ENCODE assay signal across 27 cellular contexts in the genomic region with DNA sequence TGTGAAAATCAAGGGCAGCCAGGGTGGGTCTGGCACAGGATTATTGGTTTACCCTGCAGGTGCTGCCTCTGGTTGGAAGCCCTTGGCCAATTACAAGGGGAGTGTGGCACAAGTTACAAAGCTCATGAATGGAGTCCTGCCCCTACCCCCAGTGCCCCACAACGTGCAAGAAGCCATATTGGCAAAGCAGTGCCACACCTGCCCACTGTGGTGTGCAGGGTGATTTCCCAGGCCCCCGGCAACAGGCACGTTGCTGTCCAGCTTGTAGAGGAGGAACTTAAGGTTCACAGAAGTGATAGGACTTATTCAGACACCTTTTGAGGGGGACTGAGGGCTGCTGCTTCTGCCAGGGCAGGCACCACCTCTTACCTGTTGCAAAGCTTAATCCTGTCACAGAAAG. TPM values are rescaled to one million over a fixed set of nuclear protein-coding genes. Genes with fewer than 3 reads are reported as not detected.
A peak's percentile ranks its signal among the peaks of the same experiment; 100 is the strongest.
DNase-seq lines count a peak whose midpoint lies in the region; ATAC-seq, FAIRE-seq and TF ChIP-seq lines count a peak whose summit lies in the region.
"Had no signal": no experiment of that assay in that cellular context is flagged by ENCODE, and none has a peak within 500 bp of the region (broad histone marks: within the 10 kb centered on the region; RNA-seq: fewer than 3 reads in every experiment).

No MANE protein-coding gene starts in this region.

- no peak overlapping the region for H3K4me2 ChIP-seq in GM12878 (ENCODE audit: control insufficient read depth, insufficient read depth)
- H3K4me2 ChIP-seq: BLaER1 had no signal

- H3K36me3 ChIP-seq in GM12878 (ENCODE audit: control insufficient read depth in 2 of 2, insufficient read depth in 2 of 2, low read length in 1 of 2) = no peaks in the 10 kb centered on the region
- H3K36me3 ChIP-seq in CD4-positive, alpha-beta memory T cell (ENCODE audit: insufficient read depth, low read length) = no peaks in the 10 kb centered on the region
- H3K36me3 ChIP-seq: BLaER1, MG63, SJSA1 had no signal

- H3K36me3 Mint-ChIP-seq in naive B cell = peaks cover 0 to 5% of the 10 kb centered on the region in 2 donors
- H3K36me3 Mint-ChIP-seq in CD4-positive, alpha-beta memory T cell = peaks cover 0 to 4% of the 10 kb centered on the region in 2 donors

- no peak overlapping the region for H3K27ac ChIP-seq in GM12878 (ENCODE audit: control insufficient read depth, insufficient read depth)
- H3K27ac ChIP-seq in CD4-positive, alpha-beta memory T cell (ENCODE audit: low read depth, low read length) = no peak overlapping the region
- H3K27ac ChIP-seq: BLaER1, SJSA1 had no signal

- POLR2A ChIA-PET in GM12878 (lab: Charles Lee) = interaction anchor here (1.1 kb wide), 1 partner anchor 11 kb away, joined by 3 read pairs; the partner anchor contains the start of gene LHPP
- POLR2A ChIA-PET in CD4-positive, alpha-beta memory T cell (lab: Charles Lee; ENCODE audit: partially characterized antibody) = interaction anchor here (0.6 to 0.9 kb wide), 3 partner anchors 11 to 335 kb away, joined by 3 to 4 read pairs (median 3); partner anchors contain the start of gene LHPP

- 2% methylated on average over 3 of the region's 3 CpGs for WGBS in GM12878 (ENCODE audit: insufficient coverage, insufficient replicate concordance, low lambda C conversion rate, missing lambda C conversion rate)

- BruUV-seq in GM12878 (replicated peaks; lab: Mats Ljungman, UMichigan) = no TSS peak

- FAIRE-seq in GM12878 (lab: Jason Lieb, UNC) = no peak
- FAIRE-seq: G401.6, GM18507, K562, RCC 7860 had no signal

- H3K27me3 Mint-ChIP-seq in stimulated activated naive CD8-positive, alpha-beta T cell treated with anti-CD3 and anti-CD28 coated beads, Interleukin-15, amount 100 ng/mL, for 72 hours = no peaks in the 10 kb centered on the region
- H3K27me3 Mint-ChIP-seq in naive B cell = no peaks in the 10 kb centered on the region
- H3K27me3 Mint-ChIP-seq in CD4-positive, alpha-beta memory T cell = no peaks in the 10 kb centered on the region

- peaks cover 21% of the 10 kb centered on the region for H3K4me1 Mint-ChIP-seq in stimulated activated naive CD8-positive, alpha-beta T cell treated with anti-CD3 and anti-CD28 coated beads, Interleukin-15, amount 100 ng/mL, for 72 hours
- peaks cover 4 to 7% (median 5%) of the 10 kb centered on the region in 3 donors for H3K4me1 Mint-ChIP-seq in naive B cell
- H3K4me1 Mint-ChIP-seq in CD4-positive, alpha-beta memory T cell = peaks cover 0 to 7% (median 2%) of the 10 kb centered on the region in 4 donors

- TF ChIP-seq CTCF in GM12878 (IDR thresholded peaks at IDR 0.05 in 2 of 3, conservative IDR thresholded peaks at IDR 0.05 in 1 of 3; ENCODE audit: control insufficient read depth in 2 of 3, extremely low read depth in 1 of 3, insufficient read depth in 1 of 3, low read depth in 3 of 3, low read length in 3 of 3) = no peak

- no peaks in the 10 kb centered on the region for H3K4me1 ChIP-seq in GM12878 (ENCODE audit: control insufficient read depth, insufficient read depth, low read length)
- no peaks in the 10 kb centered on the region for H3K4me1 ChIP-seq in CD4-positive, alpha-beta memory T cell (ENCODE audit: insufficient read depth, low read length)
- H3K4me1 ChIP-seq: SJSA1 had no signal

- SMC1A ChIA-PET in GM12878 (lab: Charles Lee; ENCODE audit: uncharacterized antibody, unreplicated experiment) = no interaction called here

- intact Hi-C loops in GM12878 (cut with micrococcal nuclease; ENCODE audit: unreplicated experiment) = no loop called here
- intact Hi-C loops in CD4-positive, alpha-beta memory T cell (cut with micrococcal nuclease) = no loop called here
- intact Hi-C loops in left cardiac atrium (cut with DNase I) = no loop called here

- H4K20me1 ChIP-seq in GM12878 (ENCODE audit: control insufficient read depth, insufficient read depth) = no peaks in the 10 kb centered on the region
- H4K20me1 ChIP-seq: BLaER1 had no signal

- no peaks in the 10 kb centered on the region for H3K79me2 ChIP-seq in GM12878 (ENCODE audit: control insufficient read depth, insufficient read depth, low read length)

- H2AFZ ChIP-seq in GM12878 (ENCODE audit: control insufficient read depth, low read depth, low read length) = no peak overlapping the region

- TF ChIP-seq RAD21 in GM12878 (IDR thresholded peaks at IDR 0.05; ENCODE audit: insufficient read depth, low read depth, low read length) = no peak

- RAD21 ChIA-PET in GM12878 (lab: Charles Lee; ENCODE audit: unreplicated experiment) = interaction anchor here (0.6 kb wide), 1 partner anchor 268 kb away, joined by 3 read pairs; no protein-coding TSS in a partner anchor

- ATAC-seq in stimulated activated naive CD8-positive, alpha-beta T cell treated with anti-CD3 and anti-CD28 coated beads, Interleukin-15, amount 100 ng/mL, for 72 hours = peak; percentile 34
- no peak for ATAC-seq in stimulated activated naive CD8-positive, alpha-beta T cell treated with anti-CD3 and anti-CD28 coated beads, Interleukin-15, Interleukin-2, amounts not matched to agents 100 U/mL and 50 U/mL, for 24 hours
- peak; percentile 41; the same call in 2 of the 3 replicates for ATAC-seq in GM12878
- ATAC-seq in naive B cell (ENCODE audit: low read depth in 2 of 2) = peak; percentile 56 to 63
- ATAC-seq in left cardiac atrium = no peak
- ATAC-seq: Right ventricle myocardium inferior had no signal

- H3K27ac Mint-ChIP-seq in stimulated activated naive CD8-positive, alpha-beta T cell treated with anti-CD3 and anti-CD28 coated beads, Interleukin-15, amount 100 ng/mL, for 72 hours = no peak overlapping the region
- H3K27ac Mint-ChIP-seq in naive B cell = peak overlapping the region in 1 of 6 donors; percentile 39
- peak overlapping the region in 1 of 7 donors; percentile 0 for H3K27ac Mint-ChIP-seq in CD4-positive, alpha-beta memory T cell
- H3K27ac Mint-ChIP-seq: CD8-positive, alpha-beta T cell had no signal

- H3K9me3 ChIP-seq in GM12878 (replicated peaks; ENCODE audit: control insufficient read depth, insufficient read depth, low read length) = no peaks in the 10 kb centered on the region
- no peaks in the 10 kb centered on the region for H3K9me3 ChIP-seq in CD4-positive, alpha-beta memory T cell (ENCODE audit: control insufficient read depth in 1 of 2, low read length in 2 of 2)
- H3K9me3 ChIP-seq: BLaER1, MG63, SJSA1 had no signal

- DNase-seq in stimulated activated naive CD8-positive, alpha-beta T cell treated with anti-CD3 and anti-CD28 coated beads, Interleukin-15, amount 100 ng/mL, for 72 hours = no peak
- no peak for DNase-seq in stimulated activated naive CD8-positive, alpha-beta T cell treated with anti-CD3 and anti-CD28 coated beads, Interleukin-15, Interleukin-2, amounts not matched to agents 100 U/mL and 50 U/mL, for 24 hours
- DNase-seq in GM12878 (ENCODE audit: low read depth, low spot score) (no peak), naive B cell (no peak), left cardiac atrium (no peak), AG08396 (ENCODE audit: low spot score) (no peak)
- DNase-seq in CD4-positive, alpha-beta memory T cell = no peak
- DNase-seq: CD8-positive, alpha-beta T cell; MG63; NCI-H1048; NCI-H1436; NCI-H187 treated with DMSO at 0.1 percent for 48 hours; NCI-H2107; NCI-H446 treated with DMSO at 0.1 percent for 48 hours; NCI-H526 treated with DMSO at 0.1 percent for 48 hours; OCI-M1 had no signal

- TF ChIP-seq EP300 in GM12878 (IDR thresholded peaks at IDR 0.05; ENCODE audit: borderline replicate concordance in 1 of 2, control insufficient read depth in 1 of 2, low read depth in 2 of 2, low read length in 2 of 2) = no peak

- H3K9me3 Mint-ChIP-seq in stimulated activated naive CD8-positive, alpha-beta T cell treated with anti-CD3 and anti-CD28 coated beads, Interleukin-15, amount 100 ng/mL, for 72 hours = no peaks in the 10 kb centered on the region
- H3K9me3 Mint-ChIP-seq in naive B cell = no peaks in the 10 kb centered on the region
- no peaks in the 10 kb centered on the region for H3K9me3 Mint-ChIP-seq in CD4-positive, alpha-beta memory T cell
- H3K9me3 Mint-ChIP-seq: CD8-positive, alpha-beta T cell had no signal

- H3K9ac ChIP-seq in GM12878 (ENCODE audit: control insufficient read depth, insufficient read depth, low read length) = no peak overlapping the region
- H3K9ac ChIP-seq: BLaER1 had no signal

- no peak overlapping the region for H3K4me3 Mint-ChIP-seq in stimulated activated naive CD8-positive, alpha-beta T cell treated with anti-CD3 and anti-CD28 coated beads, Interleukin-15, amount 100 ng/mL, for 72 hours
- H3K4me3 Mint-ChIP-seq in naive B cell = no peak overlapping the region
- no peak overlapping the region for H3K4me3 Mint-ChIP-seq in CD4-positive, alpha-beta memory T cell
- H3K4me3 Mint-ChIP-seq: CD8-positive, alpha-beta T cell had no signal

- no peak for TF ChIP-seq POLR2A in GM12878 (IDR thresholded peaks at IDR 0.05; ENCODE audit: low read depth, low read length)

- H3K27me3 ChIP-seq in GM12878 (replicated peaks in 1 of 2; ENCODE audit: control insufficient read depth in 2 of 2, insufficient read depth in 2 of 2, low read length in 1 of 2) = no peaks in the 10 kb centered on the region
- H3K27me3 ChIP-seq in CD4-positive, alpha-beta memory T cell (ENCODE audit: insufficient read depth, low read length) = no peaks in the 10 kb centered on the region
- H3K27me3 ChIP-seq: BLaER1, MG63, SJSA1 had no signal

- H3K4me3 ChIP-seq in GM12878 = no peak overlapping the region
- H3K4me3 ChIP-seq in CD4-positive, alpha-beta memory T cell (ENCODE audit: low read length in 2 of 2) = no peak overlapping the region
- H3K4me3 ChIP-seq: BLaER1, K562, MG63, SJSA1 had no signal

- CTCF ChIA-PET in GM12878 (lab: Yijun Ruan, JAX) = interaction anchor here (1.1 kb wide), 1 partner anchor 11 kb away, joined by 3 read pairs; no protein-coding TSS in a partner anchor
- CTCF ChIA-PET in CD4-positive, alpha-beta memory T cell (lab: Charles Lee; ENCODE audit: partially characterized antibody) = no interaction called here

- in situ Hi-C loops in GM12878 (cut with MboI) = no loop called here

RNA-seq across cellular contexts. Expression of gene LHPP, which starts 11.4 kb away (rescaled TPM):
- total RNA-seq in GM12878 (2013; cell fraction: nucleolus; rRNA removed) = 14.5 and 17.5 TPM in 2 replicates
- total RNA-seq in GM12878 (2014; rRNA removed) (5.9 and 6.9 TPM in 2 replicates), GM12878 (2014; rRNA removed; fragmentation: Illumina TruSeq; extraction: Trizol) (5.3 and 5.6 TPM in 2 replicates), GM12878 (2021) (6.5 and 7.6 TPM in 2 replicates), left cardiac atrium (10 to 100 TPM; 11.6 to 16.4 TPM)
- 6.5 TPM for polyA plus RNA-seq in GM12878 (2011; ENCODE audit: low read depth)
- polyA plus RNA-seq in GM12878 (2011; rRNA removed) (8.3 and 9.7 TPM in 2 replicates), GM12878 (2014; fragmentation: Illumina TruSeq; extraction: Trizol) (2.7 and 3.6 TPM in 2 replicates), GM12878 (2014; fragmentation: Nextera tagmentation; extraction: Ambion mirVana) (1 to 10 TPM in 1 of 2 experiments, under 1 TPM in 1; 0.79 to 2.1 TPM), GM12878 (2014; rRNA removed) (9.8 and 10.7 TPM in 2 replicates), GM12878 (2016; fragmentation: Nextera tagmentation; extraction: Ambion mirVana) (1 to 10 TPM; 7.7 to 9.3 TPM), naive B cell (ENCODE audit: low read depth in 6 of 6) (10 to 100 TPM; 30.5 to 89.2 (median 55.6) TPM)
- polyA plus RNA-seq in GM12878 (2011; cell fraction: cytosol; rRNA removed) = 11.5 and 13.4 TPM in 2 replicates
- polyA plus RNA-seq in GM12878 (2011; cell fraction: nucleus; rRNA removed) = 6.0 and 8.4 TPM in 2 replicates
- 8.0 and 8.1 TPM in 2 replicates for polyA plus RNA-seq in GM12878 (2012)
- polyA minus RNA-seq in GM12878 (2011; rRNA and poly(A)+ RNA removed) = 4.5 and 8.5 TPM in 2 replicates
- polyA minus RNA-seq in GM12878 (2011; cell fraction: cytosol; rRNA and poly(A)+ RNA removed) = 1.1 and 1.5 TPM in 2 replicates
- polyA minus RNA-seq in GM12878 (2011; cell fraction: nucleus; rRNA and poly(A)+ RNA removed) = 2.4 and 3.1 TPM in 2 replicates
- total RNA-seq in CD4-positive, alpha-beta memory T cell = 10 to 100 TPM; 17.9 to 18.3 TPM
- polyA plus RNA-seq in CD4-positive, alpha-beta memory T cell = 10 to 100 TPM; 20.1 to 22.4 TPM

RNA-seq across cellular contexts. Expression of gene NKX1-2, which starts 23.2 kb away (rescaled TPM):
- not detected in 2 replicates for total RNA-seq in GM12878 (2013; cell fraction: nucleolus; rRNA removed)
- not detected in 2 replicates for total RNA-seq in GM12878 (2014; rRNA removed)
- total RNA-seq in GM12878 (2014; rRNA removed; fragmentation: Illumina TruSeq; extraction: Trizol) = not detected in 2 replicates
- total RNA-seq in GM12878 (2021) = not detected in 2 replicates
- polyA plus RNA-seq in GM12878 (2011; ENCODE audit: low read depth) = not detected
- polyA plus RNA-seq in GM12878 (2011; rRNA removed) = not detected in 2 replicates
- polyA plus RNA-seq in GM12878 (2011; cell fraction: cytosol; rRNA removed) = not detected in 2 replicates
- polyA plus RNA-seq in GM12878 (2011; cell fraction: nucleus; rRNA removed) = not detected in 2 replicates
- 0.04 TPM in 1 of 2 replicates, not detected in the other for polyA plus RNA-seq in GM12878 (2012)
- polyA plus RNA-seq in GM12878 (2014; fragmentation: Illumina TruSeq; extraction: Trizol) = not detected in 2 replicates
- not detected for polyA plus RNA-seq in GM12878 (2014; fragmentation: Nextera tagmentation; extraction: Ambion mirVana)
- polyA plus RNA-seq in GM12878 (2014; rRNA removed) = not detected in 2 replicates
- not detected for polyA plus RNA-seq in GM12878 (2016; fragmentation: Nextera tagmentation; extraction: Ambion mirVana)
- not detected in 2 replicates for polyA minus RNA-seq in GM12878 (2011; rRNA and poly(A)+ RNA removed)
- not detected in 2 replicates for polyA minus RNA-seq in GM12878 (2011; cell fraction: cytosol; rRNA and poly(A)+ RNA removed)
- not detected in 2 replicates for polyA minus RNA-seq in GM12878 (2011; cell fraction: nucleus; rRNA and poly(A)+ RNA removed)
- polyA plus RNA-seq in naive B cell (ENCODE audit: low read depth in 6 of 6) = not detected
- not detected for total RNA-seq in CD4-positive, alpha-beta memory T cell
- polyA plus RNA-seq in CD4-positive, alpha-beta memory T cell = not detected
- not detected for total RNA-seq in left cardiac atrium
- total RNA-seq: A673; CD8-positive, alpha-beta T cell; Daoy; H4; K562; LHCN-M2; Right ventricle myocardium inferior; SJSA1 had no signal
- polyA plus RNA-seq: K562 had no signal

RNA-seq across cellular contexts. Expression of gene OAT, which starts 54.3 kb away (rescaled TPM):
- total RNA-seq in GM12878 (2013; cell fraction: nucleolus; rRNA removed) = 0.79 and 3.2 TPM in 2 replicates
- total RNA-seq in GM12878 (2014; rRNA removed) (1.2 and 1.3 TPM in 2 replicates), GM12878 (2014; rRNA removed; fragmentation: Illumina TruSeq; extraction: Trizol) (1.4 and 1.5 TPM in 2 replicates), GM12878 (2021) (1.2 and 1.8 TPM in 2 replicates), left cardiac atrium (10 to 100 TPM; 37.2 to 51.1 TPM)
- polyA plus RNA-seq in GM12878 (2011; ENCODE audit: low read depth) = 6.5 TPM
- polyA plus RNA-seq in GM12878 (2011; rRNA removed) (9.8 and 12.2 TPM in 2 replicates), GM12878 (2014; fragmentation: Illumina TruSeq; extraction: Trizol) (1.1 and 1.4 TPM in 2 replicates), GM12878 (2014; fragmentation: Nextera tagmentation; extraction: Ambion mirVana) (1 to 10 TPM; 1.8 to 2.5 TPM), GM12878 (2014; rRNA removed) (1.4 and 1.6 TPM in 2 replicates), GM12878 (2016; fragmentation: Nextera tagmentation; extraction: Ambion mirVana) (1 to 10 TPM; 1.5 to 3.5 TPM), naive B cell (ENCODE audit: low read depth in 6 of 6) (10 to 100 TPM; 44.1 to 93.7 (median 54.1) TPM)
- polyA plus RNA-seq in GM12878 (2011; cell fraction: cytosol; rRNA removed) = 4.3 and 5.0 TPM in 2 replicates
- polyA plus RNA-seq in GM12878 (2011; cell fraction: nucleus; rRNA removed) = 2.7 and 4.0 TPM in 2 replicates
- polyA plus RNA-seq in GM12878 (2012) = 6.3 and 10.0 TPM in 2 replicates
- 3.7 and 5.0 TPM in 2 replicates for polyA minus RNA-seq in GM12878 (2011; rRNA and poly(A)+ RNA removed)
- polyA minus RNA-seq in GM12878 (2011; cell fraction: cytosol; rRNA and poly(A)+ RNA removed) = 1.9 and 2.2 TPM in 2 replicates
- polyA minus RNA-seq in GM12878 (2011; cell fraction: nucleus; rRNA and poly(A)+ RNA removed) = 1.1 TPM in 2 replicates
- 10 to 100 TPM; 34.8 to 39.3 TPM for total RNA-seq in CD4-positive, alpha-beta memory T cell
- polyA plus RNA-seq in CD4-positive, alpha-beta memory T cell = 10 to 100 TPM; 62.8 to 80.4 TPM

Comparison
In these comparisons a context has a peak if more than half of its experiments do, and no peak if none do; other contexts are left out.
1. ATAC-seq: peak in stimulated activated naive CD8-positive, alpha-beta T cell treated with anti-CD3 and anti-CD28 coated beads, Interleukin-15, amount 100 ng/mL, for 72 hours (single experiment), GM12878 (single experiment) and naive B cell (2 of 2); none in stimulated activated naive CD8-positive, alpha-beta T cell treated with anti-CD3 and anti-CD28 coated beads, Interleukin-15, Interleukin-2, amounts not matched to agents 100 U/mL and 50 U/mL, for 24 hours (single experiment) and left cardiac atrium (0 of 2).
2. RNA of gene OAT, which starts 54.3 kb away (total RNA-seq): 37.2 to 51.1 TPM in left cardiac atrium and 34.8 to 39.3 TPM in CD4-positive, alpha-beta memory T cell; 0.79 to 3.2 TPM in GM12878; every median in the first group is over 4 times any median in the second.